In genomic region chr14:81669308-81669707, GRCh38 we compare ENCODE assay signal across 18 cellular contexts.
"Had no signal": no experiment of that assay in that cellular context is flagged by ENCODE, and none has a peak within 500 bp of the region (broad histone marks: within the 10 kb centered on the region; RNA-seq: fewer than 3 reads in every experiment).

No MANE protein-coding gene starts in this region.

- H3K4me3 ChIP-seq: adrenal gland, dorsolateral prefrontal cortex, heart left ventricle, lung, right atrium auricular region, skin epidermis, tibial artery had no signal

- H3K27me3 ChIP-seq: adrenal gland, dorsolateral prefrontal cortex, heart left ventricle, right atrium auricular region, tibial artery had no signal

- H3K36me3 ChIP-seq: adrenal gland, heart left ventricle, right atrium auricular region, tibial artery had no signal

- H3K9me3 ChIP-seq: adrenal gland, right atrium auricular region, tibial artery had no signal

- ATAC-seq: heart left ventricle, left cardiac atrium, WTC11 had no signal

- DNase-seq: activated CD4-positive, alpha-beta memory T cell treated with anti-CD3 and anti-CD28 coated beads, Interleukin-2, amount 10 ng/mL, durations not matched to agents 7 days and 5 days; activated CD4-positive, alpha-beta T cell treated with anti-CD3 and anti-CD28 coated beads for 4 hours; activated effector memory CD4-positive, alpha-beta T cell treated with Interleukin-2 at 50 U/mL for 16 hours; activated T-cell treated with anti-CD3 and anti-CD28 coated beads, Interleukin-2, amount 50 U/mL, for 24 hours; adrenal gland; dorsolateral prefrontal cortex; endodermal cell; heart left ventricle; left cardiac atrium; nephron progenitor cell; occipital lobe; stimulated activated CD4-positive, alpha-beta T cell treated with anti-CD3 and anti-CD28 coated beads, Interleukin-4, amount 100 ng/mL, for 24 hours; stimulated activated naive CD4-positive, alpha-beta T cell; tibial artery had no signal
